9 cellular contexts compared by ENCODE assay signal in the genomic region with DNA sequence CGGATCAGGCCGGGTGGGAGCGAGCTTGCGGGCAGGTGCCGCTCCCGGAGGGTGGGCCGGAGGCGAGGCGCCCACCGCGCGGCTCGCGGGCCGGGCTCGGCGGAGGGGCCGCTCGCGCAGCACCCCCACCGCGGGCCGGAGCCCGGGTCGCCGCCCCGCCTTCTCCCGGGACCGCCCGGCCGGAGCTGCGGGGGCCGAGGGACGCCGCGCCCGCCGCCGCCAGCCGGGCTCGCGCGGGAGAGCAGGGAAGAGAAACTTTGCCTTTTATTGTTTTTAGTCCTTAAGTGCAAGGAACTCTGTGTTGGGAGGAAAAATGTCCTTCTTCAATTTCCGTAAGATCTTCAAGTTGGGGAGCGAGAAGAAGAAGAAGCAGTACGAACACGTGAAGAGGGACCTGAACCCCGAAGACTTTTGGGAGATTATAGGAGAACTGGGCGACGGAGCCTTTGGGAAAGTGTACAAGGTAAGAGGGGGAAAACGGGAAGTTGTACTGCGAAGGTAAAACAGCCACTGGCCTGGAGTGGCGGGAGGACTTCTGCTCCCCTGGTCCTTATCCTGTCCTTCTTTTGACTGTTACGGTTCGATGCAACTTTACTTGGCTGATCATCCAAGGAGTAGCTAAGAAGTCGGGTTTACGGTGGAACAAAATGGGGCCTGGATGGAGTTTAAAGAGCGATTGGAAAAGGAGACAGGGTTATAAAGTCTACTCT. TPM values are rescaled to one million over a fixed set of nuclear protein-coding genes. Genes with fewer than 3 reads are reported as not detected.
DNase-seq lines count a peak whose midpoint lies in the region; ATAC-seq, FAIRE-seq and TF ChIP-seq lines count a peak whose summit lies in the region.
"Had no signal": no experiment of that assay in that cellular context is flagged by ENCODE, and none has a peak within 500 bp of the region (broad histone marks: within the 10 kb centered on the region; RNA-seq: fewer than 3 reads in every experiment).

No MANE protein-coding gene starts in this region.

- TF ChIP-seq CTCF in H1 (IDR thresholded peaks at IDR 0.05; ENCODE audit: control extremely low read depth in 1 of 3, insufficient read depth in 1 of 3, low read depth in 1 of 3, low read length in 3 of 3) (no peak), transverse colon (IDR thresholded peaks at IDR 0.05) (peak in 1 of 5 experiments; percentile 20)

- TF ChIP-seq RAD21 in H1 (IDR thresholded peaks at IDR 0.05 in 1 of 2, conservative IDR thresholded peaks at IDR 0.05 in 1 of 2; ENCODE audit: low read depth in 2 of 2, low read length in 2 of 2): no peak

- peaks cover 0 to 3% of the 10 kb centered on the region in 2 experiments for H4K20me1 ChIP-seq in H1 (replicated peaks in 1 of 2; ENCODE audit: control insufficient read depth in 1 of 2, insufficient read depth in 2 of 2, low read length in 2 of 2)

- no peak overlapping the region for H4K5ac ChIP-seq in H1 (ENCODE audit: insufficient read length, low read depth, low read length)

- TF ChIP-seq POLR2A in H1 (IDR thresholded peaks at IDR 0.05; ENCODE audit: control extremely low read depth in 1 of 2, low read depth in 2 of 2, low read length in 2 of 2) (no peak), transverse colon (IDR thresholded peaks at IDR 0.05) (no peak)

- H3K4me2 ChIP-seq in H1 (ENCODE audit: insufficient read depth in 1 of 2, low read depth in 2 of 2, low read length in 2 of 2) (peak overlapping the region; percentile 77 to 88), mesenchymal stem cell (ENCODE audit: low read length, poor library complexity, severe bottlenecking) (peak overlapping the region; percentile 73)

- CTCF ChIA-PET in H1 (lab: Charles Lee; ENCODE audit: partially characterized antibody): interaction anchor here (1.0 kb wide), 1 partner anchor 15 kb away, joined by 3 read pairs; no protein-coding TSS in a partner anchor

- H3K27ac Mint-ChIP-seq in T-helper 17 cell: peak overlapping the region; percentile 97

- H3K36me3 ChIP-seq in H1 (ENCODE audit: control insufficient read depth in 2 of 4, insufficient read depth in 4 of 4, low read length in 3 of 4): no peaks in the 10 kb centered on the region
- no peaks in the 10 kb centered on the region for H3K36me3 ChIP-seq in mesenchymal stem cell (ENCODE audit: control insufficient read depth in 1 of 2, insufficient read depth in 2 of 2, low read depth in 1 of 2, low read length in 2 of 2)
- H3K36me3 ChIP-seq in transverse colon: no peaks in the 10 kb centered on the region

- H2BK12ac ChIP-seq in H1 (ENCODE audit: low read depth, low read length) (no peak overlapping the region), mesenchymal stem cell (ENCODE audit: low read length in 2 of 2) (no peak overlapping the region)

- H3K9ac ChIP-seq in H1 (replicated peaks in 1 of 4; ENCODE audit: extremely low read depth in 1 of 4, low read depth in 3 of 4, low read length in 3 of 4) (peak overlapping the region; percentile 25 to 90 (median 56); a peak in 5 of 7 replicates), mesenchymal stem cell (ENCODE audit: low read length) (peak overlapping the region; percentile 99)

- no peak for FAIRE-seq in H1 (lab: Jason Lieb, UNC)
- FAIRE-seq: A204.1 had no signal

- H4K91ac ChIP-seq in H1 (replicated peaks; ENCODE audit: insufficient read length, low read length): no peak overlapping the region
- H4K91ac ChIP-seq in mesenchymal stem cell (ENCODE audit: low read length): peak overlapping the region; percentile 72

- H4K8ac ChIP-seq in H1 (ENCODE audit: extremely low read depth, insufficient read depth, low read length): no peak overlapping the region; the same call in 1 of the 2 replicates
- peak overlapping the region; percentile 87 for H4K8ac ChIP-seq in mesenchymal stem cell (ENCODE audit: low read length)

- no peak for TF ChIP-seq EP300 in H1 (IDR thresholded peaks at IDR 0.05; ENCODE audit: borderline replicate concordance in 1 of 2, low read depth in 2 of 2, low read length in 2 of 2)
- TF ChIP-seq EP300 in transverse colon (IDR thresholded peaks at IDR 0.05; ENCODE audit: low read depth): no peak

- no peak overlapping the region for H2BK20ac ChIP-seq in H1 (ENCODE audit: low read length)

- H3K79me1 ChIP-seq in H1 (ENCODE audit: low read depth, low read length) (no peaks in the 10 kb centered on the region; the same call in 1 of the 2 replicates), mesenchymal stem cell (replicated peaks; ENCODE audit: low read length, poor library complexity, severe bottlenecking) (peaks cover 7% of the 10 kb centered on the region)

- no peak overlapping the region for H2BK120ac ChIP-seq in H1 (replicated peaks; ENCODE audit: low read depth, low read length)
- H2BK120ac ChIP-seq in mesenchymal stem cell (ENCODE audit: low read depth, low read length): peak overlapping the region; percentile 89

- WGBS in H1 (ENCODE audit: extremely low coverage in 1 of 2, insufficient coverage in 1 of 2, insufficient read length in 1 of 2, insufficient replicate concordance in 2 of 2, low coverage in 1 of 2, low lambda C conversion rate in 2 of 2, missing lambda C conversion rate in 1 of 2), 2 experiments: 2% methylated on average over 52 of the region's 58 CpGs; no CpG with 5 or more reads in 1 of the 2 experiments
- under 1% methylated on average over 58 of the region's 58 CpGs for WGBS in mesenchymal stem cell
- WGBS in transverse colon (ENCODE audit: low coverage in 1 of 2), 2 donors: 0 to 1% methylated on average over 10 to 43 of the region's 58 CpGs

- peak; percentile 48 for ATAC-seq in GM21381 (IDR thresholded peaks at IDR 0.05; ENCODE audit: unreplicated experiment)
- peak; percentile 37 for ATAC-seq in HG03571 (IDR thresholded peaks at IDR 0.05; ENCODE audit: unreplicated experiment)
- peak; percentile 35 for ATAC-seq in T-helper 17 cell

- H3K23ac ChIP-seq in H1 (ENCODE audit: insufficient read length) (no peak overlapping the region), mesenchymal stem cell (ENCODE audit: low read length in 2 of 2) (peak overlapping the region in 1 of 2 experiments; percentile 78)

- H3K4ac ChIP-seq in H1 (replicated peaks; ENCODE audit: insufficient read length, low read depth, low read length) (no peak overlapping the region), mesenchymal stem cell (ENCODE audit: low read depth in 1 of 2, low read length in 2 of 2) (peak overlapping the region; percentile 73 to 92)

- in situ Hi-C loops in transverse colon (cut with MboI; ENCODE audit: low pct_ligation_motif_present in 1 of 4, low pct_unique_long_range_greater_than_20kb in 1 of 4, low sequenced_read_pairs in 3 of 4): loop anchor here in 1 of 4 donors (10.0 kb wide), 1 partner anchor 53 kb away; the partner anchor contains the start of gene STN1

- H3K9me3 ChIP-seq in T-helper 17 cell (ENCODE audit: control insufficient read depth, low read length, poor library complexity, severe bottlenecking) (no peaks in the 10 kb centered on the region), H1 (ENCODE audit: insufficient read depth in 2 of 2, low read depth in 1 of 2, low read length in 1 of 2) (no peaks in the 10 kb centered on the region; a peak in 1 of 4 replicates), mesenchymal stem cell (ENCODE audit: control insufficient read depth, low read length) (no peaks in the 10 kb centered on the region), transverse colon (no peaks in the 10 kb centered on the region)

- H3K18ac ChIP-seq in H1 (ENCODE audit: extremely low read depth, low read length) (0 out of 2 replicates have a peak overlapping the region, but pooled peaks have one; percentile 71), mesenchymal stem cell (ENCODE audit: low read depth in 1 of 2, low read length in 2 of 2) (peak overlapping the region; percentile 61 to 90)

- H3K79me2 ChIP-seq in H1 (ENCODE audit: control insufficient read depth in 1 of 2, insufficient read depth in 2 of 2, low read length in 2 of 2): peaks cover 0 to 20% of the 10 kb centered on the region in 2 experiments; a peak in 2 of 4 replicates

- H2AFZ ChIP-seq in H1 (ENCODE audit: low read length) (peak overlapping the region; percentile 72), mesenchymal stem cell (ENCODE audit: low read depth, low read length) (peak overlapping the region; percentile 83)

- no peak overlapping the region for H2AK5ac ChIP-seq in H1 (ENCODE audit: low read depth, low read length)
- no peak overlapping the region for H2AK5ac ChIP-seq in mesenchymal stem cell (ENCODE audit: low read length, severe bottlenecking)

- H3K4me3 ChIP-seq in H1 (ENCODE audit: extremely low read depth in 1 of 4, insufficient read depth in 2 of 4, low read depth in 3 of 4, low read length in 4 of 4) (peak overlapping the region; percentile 61 to 88 (median 80)), mesenchymal stem cell (ENCODE audit: insufficient read depth in 1 of 2, low read depth in 1 of 2, low read length in 2 of 2) (peak overlapping the region; percentile 97 to 100), transverse colon (peak overlapping the region; percentile 83 to 96 (median 94))

- H3K27ac ChIP-seq in H1 (ENCODE audit: low read depth, low read length) (no peak overlapping the region), mesenchymal stem cell (ENCODE audit: low read length, poor library complexity, severe bottlenecking) (no peak overlapping the region), transverse colon (peak overlapping the region; percentile 98 to 99 (median 98))

- H2BK5ac ChIP-seq in H1 (ENCODE audit: low read depth, low read length) (no peak overlapping the region), mesenchymal stem cell (ENCODE audit: low read depth, low read length, poor library complexity, severe bottlenecking) (peak overlapping the region; percentile 34)

- H3K56ac ChIP-seq in H1 (replicated peaks; ENCODE audit: insufficient read length, low read depth, low read length): no peak overlapping the region

- H3K4me1 Mint-ChIP-seq in T-helper 17 cell: peaks cover 34% of the 10 kb centered on the region

- H3K27me3 Mint-ChIP-seq in T-helper 17 cell: no peaks in the 10 kb centered on the region

- H3K4me1 ChIP-seq in H1 (replicated peaks in 1 of 4; ENCODE audit: control insufficient read depth in 3 of 4, insufficient read depth in 4 of 4, low read length in 3 of 4) (peaks cover 0 to 2% (median 0%) of the 10 kb centered on the region in 4 experiments; a peak in 1 of 7 replicates), mesenchymal stem cell (ENCODE audit: control insufficient read depth, insufficient read depth, low read depth, low read length) (peaks cover 7% of the 10 kb centered on the region), transverse colon (peaks cover 0 to 42% (median 31%) of the 10 kb centered on the region in 4 donors)

- peak; percentile 69 for DNase-seq in DMS 273 (lab: John Stamatoyannopoulos, UW; ENCODE audit: unreplicated experiment)
- DNase-seq in DMS 273 treated with DMSO at 0.1 percent for 48 hours (lab: John Stamatoyannopoulos, UW): no peak
- peak in 1 of 3 donors; percentile 16 for DNase-seq in T-helper 17 cell
- DNase-seq in H1 (ENCODE audit: low read depth in 1 of 2, low spot score in 2 of 2): no peak
- DNase-seq in mesenchymal stem cell: peak; percentile 51
- DNase-seq in transverse colon: peak; percentile 32

- intact Hi-C loops in transverse colon (cut with DNase I; ENCODE audit: low total_unique reads): loop anchor here (2.0 kb wide), 2 partner anchors 49 to 79 kb away; partner anchors contain the start of gene STN1

- peaks cover 3% of the 10 kb centered on the region for H3K36me3 Mint-ChIP-seq in T-helper 17 cell (ENCODE audit: low read depth)

- POLR2A ChIA-PET in H1 (lab: Charles Lee; ENCODE audit: partially characterized antibody): interaction anchor here (1.1 to 1.3 kb wide), 3 partner anchors 9 to 154 kb away, joined by 3 to 7 read pairs (median 4); partner anchors contain the start of gene SFR1

- H3K14ac ChIP-seq in H1 (ENCODE audit: insufficient read length) (peak overlapping the region; percentile 88), mesenchymal stem cell (ENCODE audit: low read length in 2 of 2) (peak overlapping the region in 1 of 2 experiments; percentile 93)

- H2BK15ac ChIP-seq in H1 (ENCODE audit: low read length): no peak overlapping the region
- H2BK15ac ChIP-seq in mesenchymal stem cell (ENCODE audit: low read depth, poor library complexity, severe bottlenecking): no peak overlapping the region

- H3K23me2 ChIP-seq in H1 (ENCODE audit: low read depth, low read length): peaks cover 9% of the 10 kb centered on the region; the same call in 1 of the 2 replicates

- peak overlapping the region; percentile 99 for H3K4me3 Mint-ChIP-seq in T-helper 17 cell

- peaks cover 0 to 5% (median 2%) of the 10 kb centered on the region in 4 experiments; a peak in 4 of 7 replicates for H3K27me3 ChIP-seq in H1 (replicated peaks in 1 of 4; ENCODE audit: control insufficient read depth in 3 of 4, extremely low read depth in 1 of 4, insufficient read depth in 3 of 4, low read length in 3 of 4)
- no peaks in the 10 kb centered on the region for H3K27me3 ChIP-seq in mesenchymal stem cell (ENCODE audit: control insufficient read depth in 1 of 2, insufficient read depth in 1 of 2, low read length in 2 of 2)
- no peaks in the 10 kb centered on the region for H3K27me3 ChIP-seq in transverse colon

RNA-seq across cellular contexts. Expression of gene SLK, which starts 0.6 kb away (rescaled TPM):
- 10 to 100 TPM; 24.1 to 25.4 TPM for total RNA-seq in T-helper 17 cell
- total RNA-seq in H1 (2021; fragmentation: NEBNext Ultra II Directional; extraction: Animal tissue kit (Norgen Biotek cat#: 25700)): 18.3 and 18.8 TPM in 2 replicates
- polyA plus RNA-seq in H1 (2011; rRNA removed): 1.6 and 2.7 TPM in 2 replicates
- 4.5 TPM for polyA plus RNA-seq in H1 (2011; cell fraction: cytosol; rRNA removed)
- polyA plus RNA-seq in H1 (2011; cell fraction: nucleus; rRNA removed): 2.6 TPM
- 8.1 to 17.0 TPM (median 9.4 TPM) in 4 replicates for polyA plus RNA-seq in H1 (2012, experiment 1 of 2)
- 0.62 TPM for polyA plus RNA-seq in H1 (2012, experiment 2 of 2)
- 14.6 TPM for polyA plus RNA-seq in H1 (2013, experiment 1 of 2)
- polyA plus RNA-seq in H1 (2013, experiment 2 of 2): 13.8 TPM
- polyA minus RNA-seq in H1 (2011; rRNA and poly(A)+ RNA removed): 4.6 and 7.4 TPM in 2 replicates
- polyA minus RNA-seq in H1 (2011; cell fraction: cytosol; rRNA and poly(A)+ RNA removed): 7.9 TPM
- 9.3 TPM for polyA minus RNA-seq in H1 (2011; cell fraction: nucleus; rRNA and poly(A)+ RNA removed)
- polyA plus RNA-seq in mesenchymal stem cell (2013, experiment 1 of 2): 29.7 TPM
- 29.4 TPM for polyA plus RNA-seq in mesenchymal stem cell (2013, experiment 2 of 2)
- total RNA-seq in transverse colon: 10 to 100 TPM; 33.2 to 76.4 (median 55.7) TPM

RNA-seq across cellular contexts. Expression of gene STN1, which starts 49.6 kb away (rescaled TPM):
- total RNA-seq in T-helper 17 cell (10 to 100 TPM; 47.0 to 53.7 TPM), transverse colon (10 to 100 TPM; 20.8 to 31.8 (median 26.4) TPM)
- total RNA-seq in H1 (2021; fragmentation: NEBNext Ultra II Directional; extraction: Animal tissue kit (Norgen Biotek cat#: 25700)): 10.3 and 12.4 TPM in 2 replicates
- 8.3 and 10.1 TPM in 2 replicates for polyA plus RNA-seq in H1 (2011; rRNA removed)
- 13.3 TPM for polyA plus RNA-seq in H1 (2011; cell fraction: cytosol; rRNA removed)
- polyA plus RNA-seq in H1 (2011; cell fraction: nucleus; rRNA removed): 7.8 TPM
- 11.8 to 13.7 TPM (median 12.4 TPM) in 4 replicates for polyA plus RNA-seq in H1 (2012, experiment 1 of 2)
- 2.3 TPM for polyA plus RNA-seq in H1 (2012, experiment 2 of 2)
- 10.1 TPM for polyA plus RNA-seq in H1 (2013, experiment 1 of 2)
- 10.0 TPM for polyA plus RNA-seq in H1 (2013, experiment 2 of 2)
- 12.7 and 13.0 TPM in 2 replicates for polyA minus RNA-seq in H1 (2011; rRNA and poly(A)+ RNA removed)
- polyA minus RNA-seq in H1 (2011; cell fraction: cytosol; rRNA and poly(A)+ RNA removed): 6.7 TPM
- 7.5 TPM for polyA minus RNA-seq in H1 (2011; cell fraction: nucleus; rRNA and poly(A)+ RNA removed)
- polyA plus RNA-seq in mesenchymal stem cell (2013, experiment 1 of 2): 18.5 TPM
- polyA plus RNA-seq in mesenchymal stem cell (2013, experiment 2 of 2): 19.1 TPM

Comparison
In these comparisons a context has a peak if more than half of its experiments do, and no peak if none do; other contexts are left out.
1. DNase-seq: peak in DMS 273 (single experiment), mesenchymal stem cell (single experiment) and transverse colon (single experiment); none in DMS 273 treated with DMSO at 0.1 percent for 48 hours (single experiment) and H1 (0 of 2).
2. H3K27ac ChIP-seq: peak in transverse colon (4 of 4); none in H1 (single experiment) and mesenchymal stem cell (single experiment).
3. Peak in every context shown above with its lines, with median percentiles within 50 percentile points of each other: ATAC-seq and H3K4me3 ChIP-seq.